ENCODE assay signal across 19 cellular contexts in the genomic region with DNA sequence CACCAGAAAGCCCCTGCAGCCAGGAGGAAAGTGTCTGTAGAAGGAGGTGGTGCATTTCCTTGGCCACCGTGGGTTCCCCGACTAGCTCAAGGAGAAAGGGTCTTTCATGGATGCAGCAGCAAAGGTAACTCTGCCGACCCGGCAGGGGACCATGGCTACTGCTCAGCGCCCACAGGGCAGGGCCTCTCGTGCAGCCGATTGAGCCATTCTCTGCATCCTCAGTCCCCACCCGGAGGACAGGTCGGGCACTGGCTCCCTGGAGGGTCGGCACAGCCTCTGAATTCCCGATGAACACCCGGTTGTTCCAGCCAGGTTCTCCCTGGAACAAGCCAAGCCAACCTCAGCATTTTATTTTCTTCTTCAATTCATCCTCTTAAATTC.
"Had no signal": no experiment of that assay in that cellular context is flagged by ENCODE, and none has a peak within 500 bp of the region (broad histone marks: within the 10 kb centered on the region; RNA-seq: fewer than 3 reads in every experiment).

No MANE protein-coding gene starts in this region.

- H3K27me3 ChIP-seq: heart right ventricle had no signal

- H3K36me3 ChIP-seq: esophagus squamous epithelium, gastrocnemius medialis, heart right ventricle, left lung, lower lobe of right lung had no signal

- ATAC-seq: gastrocnemius medialis, heart right ventricle, left cardiac atrium, left lung, left ventricle myocardium superior, lower lobe of right lung, mucosa of descending colon had no signal

- H3K4me1 Mint-ChIP-seq: mesothelial cell of epicardium had no signal

- H3K9me3 ChIP-seq: esophagus squamous epithelium, gastrocnemius medialis, heart right ventricle, left lung, lower lobe of right lung, mucosa of descending colon had no signal

- H3K36me3 Mint-ChIP-seq: mesothelial cell of epicardium had no signal

- H3K4me1 ChIP-seq: gastrocnemius medialis, heart right ventricle, left lung, lower lobe of right lung had no signal

- H3K4me3 Mint-ChIP-seq: mesothelial cell of epicardium had no signal

- H3K27ac Mint-ChIP-seq: mesothelial cell of epicardium had no signal

- DNase-seq: dermis blood vessel endothelial cell; dorsolateral prefrontal cortex; effector CD4-positive, alpha-beta T cell; effector memory CD4-positive, alpha-beta T cell; esophagus squamous epithelium; foreskin fibroblast; foreskin melanocyte; gastrocnemius medialis; glutamatergic neuron; heart right ventricle; hippocampal formation; left cardiac atrium; left lung; left ventricle myocardium superior; lower lobe of right lung; mesenchymal stem cell; mucosa of descending colon had no signal

- H3K27ac ChIP-seq: coronary artery, dorsolateral prefrontal cortex, esophagus squamous epithelium, gastrocnemius medialis, heart right ventricle, left lung, lower lobe of right lung had no signal

- H3K4me3 ChIP-seq: coronary artery, dorsolateral prefrontal cortex, esophagus squamous epithelium, gastrocnemius medialis, heart right ventricle, left lung, lower lobe of right lung, mucosa of descending colon had no signal
